Comparison of ENCODE assay signal across 1 cellular context in the genomic region with DNA sequence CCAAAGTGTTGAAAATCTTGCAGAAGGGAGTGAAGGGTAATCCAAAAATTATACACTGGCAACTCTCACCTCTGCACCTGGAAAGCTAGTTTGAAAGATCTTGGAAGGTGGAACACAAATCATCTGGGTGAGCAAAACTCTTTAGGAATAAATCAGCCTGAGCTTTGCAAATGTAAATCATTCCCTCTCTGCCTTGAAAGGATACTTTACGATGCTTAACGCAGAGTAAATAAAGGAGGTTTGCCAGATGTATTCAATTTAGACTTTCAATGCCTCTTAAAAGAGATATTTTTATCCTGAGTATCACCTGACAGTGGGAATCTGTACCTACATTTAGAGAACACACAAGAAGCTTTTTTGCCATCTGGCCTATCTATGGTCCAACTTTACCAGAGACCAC.
TF ChIP-seq lines count a peak whose summit lies in the region.

No MANE protein-coding gene starts in this region.

TF ChIP-seq in H1, 55 proteins besides CTCF, POLR2A, EP300 and RAD21 (continued from another document):
- TF ChIP-seq CHD7 (IDR thresholded peaks at IDR 0.05; ENCODE audit: insufficient replicate concordance, low read length) (no peak), SP1 (IDR thresholded peaks at IDR 0.05; ENCODE audit: low read depth, low read length) (no peak), ATF3 (IDR thresholded peaks at IDR 0.05; ENCODE audit: insufficient read depth, low read depth, low read length) (no peak), CBX5 (IDR thresholded peaks at IDR 0.05; ENCODE audit: low read depth, low read length) (no peak), RXRA (IDR thresholded peaks at IDR 0.05; ENCODE audit: insufficient read depth, low read depth, low read length) (no peak), HDAC6 (IDR thresholded peaks at IDR 0.05; ENCODE audit: low read depth, low read length) (no peak), SUZ12 (IDR thresholded peaks at IDR 0.05; ENCODE audit: low read length) (no peak)
- TF ChIP-seq, protein P1, sequence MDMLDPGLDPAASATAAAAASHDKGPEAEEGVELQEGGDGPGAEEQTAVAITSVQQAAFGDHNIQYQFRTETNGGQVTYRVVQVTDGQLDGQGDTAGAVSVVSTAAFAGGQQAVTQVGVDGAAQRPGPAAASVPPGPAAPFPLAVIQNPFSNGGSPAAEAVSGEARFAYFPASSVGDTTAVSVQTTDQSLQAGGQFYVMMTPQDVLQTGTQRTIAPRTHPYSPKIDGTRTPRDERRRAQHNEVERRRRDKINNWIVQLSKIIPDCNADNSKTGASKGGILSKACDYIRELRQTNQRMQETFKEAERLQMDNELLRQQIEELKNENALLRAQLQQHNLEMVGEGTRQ (IDR thresholded peaks at IDR 0.05; ENCODE audit: low read length): no peak
